Comparison of ENCODE assay signal across 1 cellular context in genomic region chr9:105958587-105958986, GRCh38.
TF ChIP-seq lines count a peak whose summit lies in the region.

No MANE protein-coding gene starts in this region.

TF ChIP-seq in liver, 16 proteins besides CTCF, POLR2A, EP300 and RAD21:
- TF ChIP-seq REST (IDR thresholded peaks at IDR 0.05): no peak
- TF ChIP-seq HNF4G (IDR thresholded peaks at IDR 0.05): no peak
- TF ChIP-seq RXRA (IDR thresholded peaks at IDR 0.05): no peak
- TF ChIP-seq ZBTB33 (IDR thresholded peaks at IDR 0.05): no peak
- no peak for TF ChIP-seq EGR1 (IDR thresholded peaks at IDR 0.05; ENCODE audit: low read depth in 2 of 2)
- no peak for TF ChIP-seq JUND (IDR thresholded peaks at IDR 0.05)
- no peak for TF ChIP-seq NR2F2 (IDR thresholded peaks at IDR 0.05)
- no peak for TF ChIP-seq SP1 (IDR thresholded peaks at IDR 0.05)
- TF ChIP-seq MAX (IDR thresholded peaks at IDR 0.05): no peak
- TF ChIP-seq ATF3 (IDR thresholded peaks at IDR 0.05): no peak
- no peak for TF ChIP-seq FOXA2 (IDR thresholded peaks at IDR 0.05)
- TF ChIP-seq GABPA (IDR thresholded peaks at IDR 0.05 in 1 of 2, conservative IDR thresholded peaks at IDR 0.05 in 1 of 2): no peak
- no peak for TF ChIP-seq HNF4A (conservative IDR thresholded peaks at IDR 0.05)
